Comparison of ENCODE assay signal across 10 cellular contexts in the genomic region with DNA sequence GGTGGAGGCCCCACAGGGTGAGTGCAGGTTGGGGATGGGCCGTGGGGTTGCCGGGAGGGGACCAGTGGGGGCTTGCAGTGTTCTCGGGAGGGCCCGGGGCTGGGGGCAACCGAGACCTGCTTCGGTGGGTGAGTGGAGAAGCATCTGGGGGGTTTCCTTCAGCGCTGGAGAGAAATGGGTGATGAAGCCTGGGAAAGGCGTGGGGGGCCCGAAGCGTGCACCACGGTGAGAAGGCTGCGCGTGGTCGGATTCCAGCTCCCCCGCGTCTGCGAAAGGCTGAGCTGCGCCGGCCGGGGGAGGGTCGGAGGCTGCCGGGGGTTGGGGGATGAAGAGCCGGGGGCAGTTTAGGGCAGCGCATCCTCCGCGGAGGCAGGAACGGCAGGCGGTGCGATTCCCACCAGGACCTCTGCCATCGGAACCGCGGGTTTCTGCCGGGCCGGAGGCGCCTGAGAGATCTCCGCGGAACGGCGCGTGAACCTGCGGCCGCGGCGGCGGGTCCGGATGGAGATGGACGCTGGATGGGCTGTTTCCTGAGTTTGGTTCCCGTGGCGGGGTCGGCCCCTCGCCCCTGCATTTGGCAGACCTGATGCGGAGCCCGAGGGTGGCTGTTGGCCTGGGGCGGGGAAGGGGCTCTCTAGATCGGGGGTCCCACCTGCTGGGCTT. TPM values are rescaled to one million over a fixed set of nuclear protein-coding genes. Genes with fewer than 3 reads are reported as not detected.
"Had no signal": no experiment of that assay in that cellular context is flagged by ENCODE, and none has a peak within 500 bp of the region (broad histone marks: within the 10 kb centered on the region; RNA-seq: fewer than 3 reads in every experiment).

No MANE protein-coding gene starts in this region.

- H3K9me3 Mint-ChIP-seq: IgD-negative memory B cell had no signal

- H3K4me3 ChIP-seq: K562 had no signal

- H3K4me2 ChIP-seq: KMS-11 had no signal

- H3K4me3 Mint-ChIP-seq: IgD-negative memory B cell had no signal

- FAIRE-seq: HepG2, HTR-8/SVneo, K562 had no signal

- H3K36me3 Mint-ChIP-seq: IgD-negative memory B cell had no signal

- H3K4me1 Mint-ChIP-seq: IgD-negative memory B cell had no signal

- DNase-seq: IMR-90, KBM-7, KG1 had no signal

- H3K9ac ChIP-seq: KMS-11 had no signal

- H3K27ac ChIP-seq: HL-60, KMS-11 had no signal

- ATAC-seq: HepG2, K562 had no signal

RNA-seq across cellular contexts. Expression of gene SSTR5, which starts 7.0 kb away (rescaled TPM):
- total RNA-seq: HT1080, IMR-90, K562 had no signal
- polyA plus RNA-seq: IgD-negative memory B cell, IMR-90, K562 had no signal

RNA-seq across cellular contexts. Expression of gene C1QTNF8, which starts 30.4 kb away (rescaled TPM):
- total RNA-seq: HT1080, IMR-90, K562 had no signal
- polyA plus RNA-seq: HepG2, IgD-negative memory B cell, IMR-90, K562 had no signal
